Comparison of ENCODE assay signal across 1 cellular context in the genomic region with DNA sequence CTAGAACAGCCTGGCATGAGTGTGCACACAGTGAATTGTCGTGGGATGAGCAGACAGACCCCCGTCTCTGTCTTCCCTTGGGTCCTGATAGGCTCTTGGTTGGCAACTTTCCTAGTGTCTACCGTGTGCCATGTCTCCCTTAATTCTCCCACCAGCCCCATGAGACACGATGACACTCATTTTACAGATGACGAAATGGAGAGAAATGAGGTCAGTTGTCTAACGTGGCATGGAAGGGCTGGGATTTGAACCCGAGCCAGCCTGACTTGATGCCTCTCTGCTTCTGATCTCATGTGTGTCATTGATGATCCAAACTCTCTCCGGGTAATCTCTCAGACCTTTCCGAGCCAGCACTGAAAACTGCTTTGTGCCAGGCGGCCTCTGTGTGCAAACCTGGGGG.
TF ChIP-seq lines count a peak whose summit lies in the region.

No MANE protein-coding gene starts in this region.

TF ChIP-seq in GM23338, 12 proteins besides CTCF, POLR2A, EP300 and RAD21:
- no peak for TF ChIP-seq POLR2AphosphoS5 (IDR thresholded peaks at IDR 0.05; ENCODE audit: low read depth)
- TF ChIP-seq EZH2phosphoT487 (IDR thresholded peaks at IDR 0.05; ENCODE audit: unreplicated experiment), result no peak
- TF ChIP-seq, protein P1, sequence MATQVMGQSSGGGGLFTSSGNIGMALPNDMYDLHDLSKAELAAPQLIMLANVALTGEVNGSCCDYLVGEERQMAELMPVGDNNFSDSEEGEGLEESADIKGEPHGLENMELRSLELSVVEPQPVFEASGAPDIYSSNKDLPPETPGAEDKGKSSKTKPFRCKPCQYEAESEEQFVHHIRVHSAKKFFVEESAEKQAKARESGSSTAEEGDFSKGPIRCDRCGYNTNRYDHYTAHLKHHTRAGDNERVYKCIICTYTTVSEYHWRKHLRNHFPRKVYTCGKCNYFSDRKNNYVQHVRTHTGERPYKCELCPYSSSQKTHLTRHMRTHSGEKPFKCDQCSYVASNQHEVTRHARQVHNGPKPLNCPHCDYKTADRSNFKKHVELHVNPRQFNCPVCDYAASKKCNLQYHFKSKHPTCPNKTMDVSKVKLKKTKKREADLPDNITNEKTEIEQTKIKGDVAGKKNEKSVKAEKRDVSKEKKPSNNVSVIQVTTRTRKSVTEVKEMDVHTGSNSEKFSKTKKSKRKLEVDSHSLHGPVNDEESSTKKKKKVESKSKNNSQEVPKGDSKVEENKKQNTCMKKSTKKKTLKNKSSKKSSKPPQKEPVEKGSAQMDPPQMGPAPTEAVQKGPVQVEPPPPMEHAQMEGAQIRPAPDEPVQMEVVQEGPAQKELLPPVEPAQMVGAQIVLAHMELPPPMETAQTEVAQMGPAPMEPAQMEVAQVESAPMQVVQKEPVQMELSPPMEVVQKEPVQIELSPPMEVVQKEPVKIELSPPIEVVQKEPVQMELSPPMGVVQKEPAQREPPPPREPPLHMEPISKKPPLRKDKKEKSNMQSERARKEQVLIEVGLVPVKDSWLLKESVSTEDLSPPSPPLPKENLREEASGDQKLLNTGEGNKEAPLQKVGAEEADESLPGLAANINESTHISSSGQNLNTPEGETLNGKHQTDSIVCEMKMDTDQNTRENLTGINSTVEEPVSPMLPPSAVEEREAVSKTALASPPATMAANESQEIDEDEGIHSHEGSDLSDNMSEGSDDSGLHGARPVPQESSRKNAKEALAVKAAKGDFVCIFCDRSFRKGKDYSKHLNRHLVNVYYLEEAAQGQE (IDR thresholded peaks at IDR 0.05; ENCODE audit: unreplicated experiment), result no peak
- no peak for TF ChIP-seq STAT1 (IDR thresholded peaks at IDR 0.05; ENCODE audit: unreplicated experiment)
- TF ChIP-seq ZNF114 (CRISPR knock-in tag; IDR thresholded peaks at IDR 0.05), result no peak
- TF ChIP-seq EZH2 (IDR thresholded peaks at IDR 0.05; ENCODE audit: low read depth, unreplicated experiment), result no peak
- no peak for TF ChIP-seq ZNF331 (CRISPR knock-in tag; IDR thresholded peaks at IDR 0.05; ENCODE audit: low read depth)
- TF ChIP-seq NANOG (IDR thresholded peaks at IDR 0.05; ENCODE audit: borderline replicate concordance), result no peak
- no peak for TF ChIP-seq CREB1 (CRISPR knock-in tag; IDR thresholded peaks at IDR 0.05; ENCODE audit: low read depth)
- TF ChIP-seq, protein P2, sequence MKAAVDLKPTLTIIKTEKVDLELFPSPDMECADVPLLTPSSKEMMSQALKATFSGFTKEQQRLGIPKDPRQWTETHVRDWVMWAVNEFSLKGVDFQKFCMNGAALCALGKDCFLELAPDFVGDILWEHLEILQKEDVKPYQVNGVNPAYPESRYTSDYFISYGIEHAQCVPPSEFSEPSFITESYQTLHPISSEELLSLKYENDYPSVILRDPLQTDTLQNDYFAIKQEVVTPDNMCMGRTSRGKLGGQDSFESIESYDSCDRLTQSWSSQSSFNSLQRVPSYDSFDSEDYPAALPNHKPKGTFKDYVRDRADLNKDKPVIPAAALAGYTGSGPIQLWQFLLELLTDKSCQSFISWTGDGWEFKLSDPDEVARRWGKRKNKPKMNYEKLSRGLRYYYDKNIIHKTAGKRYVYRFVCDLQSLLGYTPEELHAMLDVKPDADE (IDR thresholded peaks at IDR 0.05), result no peak
- no peak for TF ChIP-seq JUNB (IDR thresholded peaks at IDR 0.05; ENCODE audit: unreplicated experiment)
